24 cellular contexts compared by ENCODE assay signal in the genomic region with DNA sequence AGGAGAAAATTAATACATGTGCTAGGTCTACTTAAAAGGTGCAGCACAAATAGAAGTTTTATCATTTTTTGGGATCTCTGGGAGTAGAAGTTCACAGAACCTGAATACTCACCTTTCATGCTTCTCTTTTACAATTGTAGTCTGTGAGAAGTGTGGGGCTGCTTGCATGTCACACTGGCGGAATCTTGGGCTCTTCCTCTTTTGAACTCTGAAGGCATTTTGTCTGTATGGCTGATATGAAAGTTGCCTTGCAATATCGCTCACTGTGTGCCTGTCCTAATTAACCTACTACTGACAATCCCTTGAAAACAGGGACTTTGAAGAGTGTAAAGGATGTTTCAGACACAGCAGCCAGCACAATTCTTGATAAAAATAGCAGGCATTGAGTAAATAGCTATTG.
"Had no signal": no experiment of that assay in that cellular context is flagged by ENCODE, and none has a peak within 500 bp of the region (broad histone marks: within the 10 kb centered on the region; RNA-seq: fewer than 3 reads in every experiment).

No MANE protein-coding gene starts in this region.

- H3K27me3 Mint-ChIP-seq: dendritic cell treated with granulocyte-macrophage colony-stimulating factor and Interleukin-4, amounts not matched to agents 40 ng/mL and 50 ng/mL, for 4 days had no signal

- H3K36me3 Mint-ChIP-seq: naive thymus-derived CD8-positive, alpha-beta T cell; stimulated activated effector memory CD8-positive, alpha-beta T cell treated with anti-CD3 and anti-CD28 coated beads, Interleukin-12 subunit alpha, Interleukin-12 subunit beta, amount 100 ng/mL, for 72 hours had no signal

- FAIRE-seq: keratinocyte had no signal

- ATAC-seq: esophagus mucosa; gastrocnemius medialis; left lobe of liver; naive thymus-derived CD8-positive, alpha-beta T cell; stimulated activated effector memory CD8-positive, alpha-beta T cell treated with anti-CD3 and anti-CD28 coated beads, Interleukin-12 subunit alpha, Interleukin-12 subunit beta, amount 100 ng/mL, for 72 hours had no signal

- H3K4me1 ChIP-seq: gastrocnemius medialis, prostate gland, right atrium auricular region had no signal

- DNase-seq: effector CD8-positive, alpha-beta T cell; endodermal cell; foreskin fibroblast; gastrocnemius medialis; mesendoderm; naive thymus-derived CD8-positive, alpha-beta T cell; nephron progenitor cell; nucleus accumbens; sigmoid colon; stimulated activated CD4-positive, alpha-beta T cell treated with anti-CD3 and anti-CD28 coated beads, Interleukin-2, amount 100 ng/mL, for 24 hours; stimulated activated CD4-positive, alpha-beta T cell treated with anti-CD3 and anti-CD28 coated beads, Interleukin-4, amount 100 ng/mL, for 24 hours; stimulated activated naive CD4-positive, alpha-beta T cell treated with Interleukin-2 at 50 U/mL for 16 hours; stomach; thyroid gland; trophoblast cell had no signal

- H3K27ac ChIP-seq: epithelial cell of prostate, gastrocnemius medialis, prostate gland, right atrium auricular region, sigmoid colon, stomach, thyroid gland, vagina had no signal

- H3K9me3 ChIP-seq: gastrocnemius medialis, prostate gland, right atrium auricular region, sigmoid colon, stomach, thyroid gland, vagina had no signal

- H3K9me3 Mint-ChIP-seq: dendritic cell treated with granulocyte-macrophage colony-stimulating factor and Interleukin-4, amounts not matched to agents 40 ng/mL and 50 ng/mL, for 4 days; endodermal cell; stimulated activated effector memory CD8-positive, alpha-beta T cell treated with anti-CD3 and anti-CD28 coated beads, Interleukin-12 subunit alpha, Interleukin-12 subunit beta, amount 100 ng/mL, for 72 hours had no signal

- H3K4me3 Mint-ChIP-seq: dendritic cell treated with granulocyte-macrophage colony-stimulating factor and Interleukin-4, amounts not matched to agents 40 ng/mL and 50 ng/mL, for 4 days; endodermal cell; naive thymus-derived CD8-positive, alpha-beta T cell; nephron progenitor cell; stimulated activated effector memory CD8-positive, alpha-beta T cell treated with anti-CD3 and anti-CD28 coated beads, Interleukin-12 subunit alpha, Interleukin-12 subunit beta, amount 100 ng/mL, for 72 hours had no signal

- H3K4me3 ChIP-seq: gastrocnemius medialis, prostate gland, right atrium auricular region, sigmoid colon, stomach, thyroid gland, vagina had no signal

- H3K36me3 ChIP-seq: gastrocnemius medialis, prostate gland, right atrium auricular region, sigmoid colon, stomach, thyroid gland, vagina had no signal

- H3K27me3 ChIP-seq: gastrocnemius medialis, right atrium auricular region, sigmoid colon, stomach, thyroid gland, vagina had no signal

- H3K27ac Mint-ChIP-seq: dendritic cell treated with granulocyte-macrophage colony-stimulating factor and Interleukin-4, amounts not matched to agents 40 ng/mL and 50 ng/mL, for 4 days; endodermal cell; naive thymus-derived CD8-positive, alpha-beta T cell; nephron progenitor cell; stimulated activated effector memory CD8-positive, alpha-beta T cell treated with anti-CD3 and anti-CD28 coated beads, Interleukin-12 subunit alpha, Interleukin-12 subunit beta, amount 100 ng/mL, for 72 hours had no signal

- H3K4me1 Mint-ChIP-seq: endodermal cell; naive thymus-derived CD8-positive, alpha-beta T cell; stimulated activated effector memory CD8-positive, alpha-beta T cell treated with anti-CD3 and anti-CD28 coated beads, Interleukin-12 subunit alpha, Interleukin-12 subunit beta, amount 100 ng/mL, for 72 hours had no signal
